ENCODE assay signal across 17 cellular contexts in genomic region chr9:31699836-31700235, GRCh38.
"Had no signal": no experiment of that assay in that cellular context is flagged by ENCODE, and none has a peak within 500 bp of the region (broad histone marks: within the 10 kb centered on the region; RNA-seq: fewer than 3 reads in every experiment).

No MANE protein-coding gene starts in this region.

- H3K27ac ChIP-seq: heart left ventricle, neutrophil, spleen, suprapubic skin, thyroid gland had no signal

- H3K27me3 ChIP-seq: heart left ventricle, neutrophil, spleen, suprapubic skin, thyroid gland had no signal

- ATAC-seq: effector memory CD8-positive, alpha-beta T cell; heart left ventricle; naive thymus-derived CD4-positive, alpha-beta T cell; sciatic nerve had no signal

- H3K27me3 Mint-ChIP-seq: dendritic cell treated with granulocyte-macrophage colony-stimulating factor and Interleukin-4, amounts not matched to agents 40 ng/mL and 50 ng/mL, for 4 days; effector memory CD8-positive, alpha-beta T cell; naive thymus-derived CD4-positive, alpha-beta T cell; type B pancreatic cell had no signal

- FAIRE-seq: colon, frontal cortex, urothelium cell line had no signal

- H3K9me3 Mint-ChIP-seq: effector memory CD8-positive, alpha-beta T cell; nephron progenitor cell; type B pancreatic cell had no signal

- H3K9me3 ChIP-seq: heart left ventricle, neutrophil, spleen, suprapubic skin, thyroid gland had no signal

- H3K4me3 Mint-ChIP-seq: dendritic cell treated with granulocyte-macrophage colony-stimulating factor and Interleukin-4, amounts not matched to agents 40 ng/mL and 50 ng/mL, for 4 days; naive thymus-derived CD4-positive, alpha-beta T cell; nephron progenitor cell; type B pancreatic cell had no signal

- H3K36me3 Mint-ChIP-seq: type B pancreatic cell had no signal

- DNase-seq: effector memory CD8-positive, alpha-beta T cell; heart left ventricle; hippocampal formation; nephron progenitor cell; spleen; stimulated activated CD4-positive, alpha-beta T cell treated with anti-CD3 and anti-CD28 coated beads, Interleukin-1b, Interleukin-23, amount 100 ng/mL, for 48 hours; stimulated activated naive CD4-positive, alpha-beta T cell; thyroid gland had no signal

- H3K4me3 ChIP-seq: heart left ventricle, spleen, suprapubic skin, thyroid gland had no signal

- H3K27ac Mint-ChIP-seq: dendritic cell treated with granulocyte-macrophage colony-stimulating factor and Interleukin-4, amounts not matched to agents 40 ng/mL and 50 ng/mL, for 4 days; effector memory CD8-positive, alpha-beta T cell; nephron progenitor cell; type B pancreatic cell had no signal

- H3K4me1 ChIP-seq: heart left ventricle, spleen, suprapubic skin, thyroid gland had no signal

- H3K4me1 Mint-ChIP-seq: nephron progenitor cell had no signal

- H3K36me3 ChIP-seq: heart left ventricle, neutrophil, spleen, suprapubic skin, thyroid gland had no signal
